ENCODE assay signal across 32 cellular contexts in genomic region chr21:33155005-33155404, GRCh38.
"Had no signal": no experiment of that assay in that cellular context is flagged by ENCODE, and none has a peak within 500 bp of the region (broad histone marks: within the 10 kb centered on the region; RNA-seq: fewer than 3 reads in every experiment).

No MANE protein-coding gene starts in this region.

- H3K9me3 Mint-ChIP-seq: activated naive CD8-positive, alpha-beta T cell treated with anti-CD3 and anti-CD28 coated beads, Interleukin-2, amount 10 ng/mL, durations not matched to agents 7 days and 5 days had no signal

- H3K4me3 Mint-ChIP-seq: activated B cell treated with CpG ODN at 0.5 μM for 24 hours; activated CD4-positive, alpha-beta memory T cell treated with anti-CD3 and anti-CD28 coated beads for 36 hours; activated CD4-positive, alpha-beta T cell treated with anti-CD3 and anti-CD28 coated beads, Interleukin-2, amount 10 ng/mL, durations not matched to agents 24 days and 14 days; activated CD8-positive, alpha-beta T cell treated with anti-CD3 and anti-CD28 coated beads for 36 hours; activated naive CD4-positive, alpha-beta T cell treated with anti-CD3 and anti-CD28 coated beads, Interleukin-2, amount 10 ng/mL, durations not matched to agents 7 days and 5 days; activated naive CD4-positive, alpha-beta T cell treated with anti-CD3 and anti-CD28 coated beads, Interleukin-2, amount 50 U/mL, for 24 hours; activated naive CD8-positive, alpha-beta T cell; activated naive CD8-positive, alpha-beta T cell treated with anti-CD3 and anti-CD28 coated beads, Interleukin-2, amount 10 ng/mL, durations not matched to agents 7 days and 5 days; activated naive CD8-positive, alpha-beta T cell treated with anti-CD3 and anti-CD28 coated beads, Interleukin-2, amount 50 U/mL, for 24 hours; activated T-cell treated with anti-CD3 and anti-CD28 coated beads, Interleukin-2, amount 50 U/mL, for 4 hours; activated T-helper 1 cell treated with anti-CD3 and anti-CD28 coated beads, Interleukin-12 subunit alpha, Interleukin-12 subunit beta, Interleukin-2, Interleukin-4 antibody, amounts not matched to agents 30 ng/mL and 10 ng/mL and 1 ng/mL, durations not matched to agents 14 hours and 24 hours and 36 hours; activated T-helper 17 cell treated with anti-CD3 and anti-CD28 coated beads, Interleukin-2, amount 50 U/mL, for 72 hours; T-helper 1 cell treated with Interleukin-12 subunit alpha and Interleukin-12 subunit beta and Interleukin-4 antibody, amounts not matched to agents 30 μg/mL and 1 μg/mL, for 36 hours; T-helper 2 cell treated with Interferon-gamma antibody and Interleukin-4, amounts not matched to agents 5 μg/mL and 100 μg/mL, for 36 hours had no signal

- H3K36me3 ChIP-seq: brain microvascular endothelial cell, breast epithelium had no signal

- H3K4me1 Mint-ChIP-seq: activated B cell treated with CpG ODN at 0.5 μM for 24 hours; activated CD4-positive, alpha-beta T cell treated with anti-CD3 and anti-CD28 coated beads, Interleukin-2, amount 10 ng/mL, durations not matched to agents 24 days and 14 days; activated naive CD4-positive, alpha-beta T cell treated with anti-CD3 and anti-CD28 coated beads, Interleukin-2, amount 50 U/mL, for 24 hours; activated T-helper 17 cell treated with anti-CD3 and anti-CD28 coated beads, Interleukin-2, amount 50 U/mL, for 72 hours had no signal

- H3K27ac ChIP-seq: body of pancreas, brain microvascular endothelial cell, breast epithelium, VCaP had no signal

- DNase-seq: activated B cell treated with CpG ODN at 0.5 μM for 24 hours; activated CD4-positive, alpha-beta memory T cell treated with anti-CD3 and anti-CD28 coated beads for 36 hours; activated CD4-positive, alpha-beta T cell treated with anti-CD3 and anti-CD28 coated beads for 4 hours; activated CD4-positive, alpha-beta T cell treated with anti-CD3 and anti-CD28 coated beads, Interleukin-2, amount 10 ng/mL, durations not matched to agents 24 days and 14 days; activated CD4-positive, alpha-beta T cell treated with anti-CD3 and anti-CD28 coated beads, Interleukin-2, amount 50 U/mL, for 1 hour; activated CD4-positive, alpha-beta T cell treated with anti-CD3 and anti-CD28 coated beads, Interleukin-2, amount 50 U/mL, for 4 hours; activated CD4-positive, CD25-positive, alpha-beta regulatory T cell treated with anti-CD3 and anti-CD28 coated beads, Interleukin-2, amount 50 U/mL, for 72 hours; activated CD8-positive, alpha-beta memory T cell treated with anti-CD3 and anti-CD28 coated beads, Interleukin-2, amount 50 U/mL, for 4 hours; activated CD8-positive, alpha-beta T cell treated with anti-CD3 and anti-CD28 coated beads for 36 hours; activated gamma-delta T cell; activated naive CD4-positive, alpha-beta T cell treated with anti-CD3 and anti-CD28 coated beads, Interleukin-2, amount 10 ng/mL, durations not matched to agents 7 days and 5 days; activated naive CD4-positive, alpha-beta T cell treated with Interleukin-2 at 50 U/mL for 16 hours; activated naive CD8-positive, alpha-beta T cell treated with anti-CD3 and anti-CD28 coated beads, Interleukin-2, amount 10 ng/mL, durations not matched to agents 7 days and 5 days; activated naive CD8-positive, alpha-beta T cell treated with anti-CD3 and anti-CD28 coated beads, Interleukin-2, amount 50 U/mL, for 24 hours; activated T-cell treated with anti-CD3 and anti-CD28 coated beads for 4 hours; activated T-cell treated with anti-CD3 and anti-CD28 coated beads, Interleukin-2, amount 50 U/mL, for 1 hour; activated T-cell treated with anti-CD3 and anti-CD28 coated beads, Interleukin-2, amount 50 U/mL, for 4 hours; aorta; body of pancreas; brain microvascular endothelial cell; central memory CD4-positive, alpha-beta T cell; T-helper 1 cell; T-helper 2 cell; T-helper 9 cell had no signal

- H3K36me3 Mint-ChIP-seq: activated naive CD4-positive, alpha-beta T cell treated with anti-CD3 and anti-CD28 coated beads, Interleukin-2, amount 10 ng/mL, durations not matched to agents 7 days and 5 days; activated naive CD8-positive, alpha-beta T cell treated with anti-CD3 and anti-CD28 coated beads, Interleukin-2, amount 10 ng/mL, durations not matched to agents 7 days and 5 days had no signal

- ATAC-seq: activated CD8-positive, alpha-beta T cell treated with anti-CD3 and anti-CD28 coated beads for 36 hours; activated naive CD8-positive, alpha-beta T cell treated with anti-CD3 and anti-CD28 coated beads, Interleukin-2, amount 50 U/mL, for 24 hours; activated T-cell treated with anti-CD3 and anti-CD28 coated beads, Interleukin-2, amount 50 U/mL, for 4 hours; activated T-helper 17 cell treated with anti-CD3 and anti-CD28 coated beads, Interleukin-2, amount 50 U/mL, for 72 hours; body of pancreas had no signal

- H3K27ac Mint-ChIP-seq: activated B cell treated with CpG ODN at 0.5 μM for 24 hours; activated CD4-positive, alpha-beta memory T cell treated with anti-CD3 and anti-CD28 coated beads for 36 hours; activated CD4-positive, alpha-beta T cell treated with anti-CD3 and anti-CD28 coated beads, Interleukin-2, amount 10 ng/mL, durations not matched to agents 24 days and 14 days; activated CD8-positive, alpha-beta T cell treated with anti-CD3 and anti-CD28 coated beads for 36 hours; activated naive CD4-positive, alpha-beta T cell treated with anti-CD3 and anti-CD28 coated beads, Interleukin-2, amount 10 ng/mL, durations not matched to agents 7 days and 5 days; activated naive CD4-positive, alpha-beta T cell treated with anti-CD3 and anti-CD28 coated beads, Interleukin-2, amount 50 U/mL, for 24 hours; activated naive CD8-positive, alpha-beta T cell; activated naive CD8-positive, alpha-beta T cell treated with anti-CD3 and anti-CD28 coated beads, Interleukin-2, amount 10 ng/mL, durations not matched to agents 7 days and 5 days; activated naive CD8-positive, alpha-beta T cell treated with anti-CD3 and anti-CD28 coated beads, Interleukin-2, amount 50 U/mL, for 24 hours; activated T-helper 1 cell treated with anti-CD3 and anti-CD28 coated beads, Interleukin-12 subunit alpha, Interleukin-12 subunit beta, Interleukin-2, Interleukin-4 antibody, amounts not matched to agents 30 ng/mL and 10 ng/mL and 1 ng/mL, durations not matched to agents 14 hours and 24 hours and 36 hours; activated T-helper 17 cell treated with anti-CD3 and anti-CD28 coated beads, Interleukin-2, amount 50 U/mL, for 72 hours; T-helper 1 cell treated with Interleukin-12 subunit alpha and Interleukin-12 subunit beta and Interleukin-4 antibody, amounts not matched to agents 30 μg/mL and 1 μg/mL, for 36 hours; T-helper 2 cell treated with Interferon-gamma antibody and Interleukin-4, amounts not matched to agents 5 μg/mL and 100 μg/mL, for 36 hours had no signal

- H3K4me3 ChIP-seq: body of pancreas, breast epithelium had no signal
